Comparison of ENCODE assay signal across 8 cellular contexts in the genomic region with DNA sequence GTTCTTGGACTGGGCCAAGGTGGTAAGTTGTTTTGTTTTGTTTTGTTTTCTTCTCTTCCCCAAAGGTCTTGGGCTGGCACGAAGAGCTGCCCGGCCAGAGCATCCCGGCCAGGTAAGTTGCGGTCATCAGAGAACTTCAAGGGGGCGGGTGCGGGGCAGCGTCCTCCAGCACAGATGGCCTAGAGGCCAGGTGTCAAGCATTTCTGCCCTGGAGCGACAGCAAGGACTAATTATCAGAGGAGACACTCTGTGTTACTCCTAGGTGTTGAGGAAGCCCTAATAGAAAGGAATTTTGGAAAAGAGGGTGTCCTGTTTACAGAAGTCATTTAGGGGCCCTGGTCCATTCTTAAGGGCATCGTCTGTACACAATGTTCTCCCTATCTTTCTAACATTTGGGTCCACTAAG. TPM values are rescaled to one million over a fixed set of nuclear protein-coding genes. Genes with fewer than 3 reads are reported as not detected.
DNase-seq lines count a peak whose midpoint lies in the region; ATAC-seq lines count a peak whose summit lies in the region.

No MANE protein-coding gene starts in this region.

- peaks cover 14% of the 10 kb centered on the region for H3K4me1 ChIP-seq in iPS-18a (ENCODE audit: control insufficient read depth, low read depth, low read length)

- CTCF ChIA-PET in activated CD4-positive, alpha-beta memory T cell treated with anti-CD3 and anti-CD28 coated beads, Interleukin-2, amount 10 ng/mL, durations not matched to agents 7 days and 5 days (lab: Charles Lee): no interaction called here

- peak overlapping the region; percentile 70 for H3K4me3 ChIP-seq in iPS-18a (ENCODE audit: low read length)

- no peaks in the 10 kb centered on the region for H3K36me3 ChIP-seq in iPS-18a (ENCODE audit: control insufficient read depth, low read depth, low read length)

- no peaks in the 10 kb centered on the region for H3K9me3 Mint-ChIP-seq in activated CD4-positive, alpha-beta memory T cell treated with anti-CD3 and anti-CD28 coated beads, Interleukin-2, amount 10 ng/mL, durations not matched to agents 7 days and 5 days
- H3K9me3 Mint-ChIP-seq in stimulated activated memory B cell treated with anti-CD40 and anti-IgM and Interleukin-4, amounts not matched to agents 10 μg/mL and 1 μg/mL and 100 μg/mL, for 72 hours: no peaks in the 10 kb centered on the region

- no peak overlapping the region for H3K27ac ChIP-seq in iPS-18a (ENCODE audit: low read length)

- peaks cover 42% of the 10 kb centered on the region for H3K27me3 Mint-ChIP-seq in activated CD4-positive, alpha-beta memory T cell treated with anti-CD3 and anti-CD28 coated beads, Interleukin-2, amount 10 ng/mL, durations not matched to agents 7 days and 5 days
- peaks cover 15% of the 10 kb centered on the region for H3K27me3 Mint-ChIP-seq in stimulated activated memory B cell treated with anti-CD40 and anti-IgM and Interleukin-4, amounts not matched to agents 10 μg/mL and 1 μg/mL and 100 μg/mL, for 72 hours

- DNase-seq in DMS79 treated with DMSO at 0.1 percent for 48 hours (lab: John Stamatoyannopoulos, UW) (peak; percentile 57), DMS79 (lab: John Stamatoyannopoulos, UW) (no peak), NCI-H446 (lab: John Stamatoyannopoulos, UW) (no peak), islet precursor cell (no peak)
- DNase-seq in activated CD4-positive, alpha-beta memory T cell treated with anti-CD3 and anti-CD28 coated beads, Interleukin-2, amount 10 ng/mL, durations not matched to agents 7 days and 5 days: no peak

- H3K27ac Mint-ChIP-seq in activated CD4-positive, alpha-beta memory T cell treated with anti-CD3 and anti-CD28 coated beads, Interleukin-2, amount 10 ng/mL, durations not matched to agents 7 days and 5 days: no peak overlapping the region
- peak overlapping the region; percentile 88 for H3K27ac Mint-ChIP-seq in stimulated activated memory B cell treated with anti-CD40 and anti-IgM and Interleukin-4, amounts not matched to agents 10 μg/mL and 1 μg/mL and 100 μg/mL, for 72 hours

- POLR2A ChIA-PET in activated CD4-positive, alpha-beta memory T cell treated with anti-CD3 and anti-CD28 coated beads, Interleukin-2, amount 10 ng/mL, durations not matched to agents 7 days and 5 days (lab: Charles Lee): no interaction called here

- H3K9ac ChIP-seq in iPS-18a (ENCODE audit: low read length): peak overlapping the region; percentile 89

- H3K9me3 ChIP-seq in iPS-18a (ENCODE audit: control insufficient read depth, low read depth, low read length): no peaks in the 10 kb centered on the region

- H3K27me3 ChIP-seq in iPS-18a (ENCODE audit: control insufficient read depth, insufficient read depth, low read length): peaks cover 11% of the 10 kb centered on the region

- no peaks in the 10 kb centered on the region for H3K36me3 Mint-ChIP-seq in activated CD4-positive, alpha-beta memory T cell treated with anti-CD3 and anti-CD28 coated beads, Interleukin-2, amount 10 ng/mL, durations not matched to agents 7 days and 5 days (ENCODE audit: low read depth)
- no peaks in the 10 kb centered on the region for H3K36me3 Mint-ChIP-seq in stimulated activated memory B cell treated with anti-CD40 and anti-IgM and Interleukin-4, amounts not matched to agents 10 μg/mL and 1 μg/mL and 100 μg/mL, for 72 hours

- peak overlapping the region; percentile 24 for H3K4me3 Mint-ChIP-seq in activated CD4-positive, alpha-beta memory T cell treated with anti-CD3 and anti-CD28 coated beads, Interleukin-2, amount 10 ng/mL, durations not matched to agents 7 days and 5 days
- H3K4me3 Mint-ChIP-seq in stimulated activated memory B cell treated with anti-CD40 and anti-IgM and Interleukin-4, amounts not matched to agents 10 μg/mL and 1 μg/mL and 100 μg/mL, for 72 hours: peak overlapping the region; percentile 95

- H3K4me1 Mint-ChIP-seq in activated CD4-positive, alpha-beta memory T cell treated with anti-CD3 and anti-CD28 coated beads, Interleukin-2, amount 10 ng/mL, durations not matched to agents 7 days and 5 days: peaks cover 20% of the 10 kb centered on the region
- H3K4me1 Mint-ChIP-seq in stimulated activated memory B cell treated with anti-CD40 and anti-IgM and Interleukin-4, amounts not matched to agents 10 μg/mL and 1 μg/mL and 100 μg/mL, for 72 hours: peaks cover 26% of the 10 kb centered on the region

- no peak for ATAC-seq in stimulated activated memory B cell treated with anti-CD40 and anti-IgM and Interleukin-4, amounts not matched to agents 10 μg/mL and 1 μg/mL and 100 μg/mL, for 72 hours
- ATAC-seq in HG03439 (IDR thresholded peaks at IDR 0.05; ENCODE audit: unreplicated experiment): no peak

RNA-seq across cellular contexts. Expression of a gene that starts 1.2 kb away (rescaled TPM):
- not detected for total RNA-seq in activated CD4-positive, alpha-beta memory T cell treated with anti-CD3 and anti-CD28 coated beads, Interleukin-2, amount 10 ng/mL, durations not matched to agents 7 days and 5 days
